In genomic region chr3:191997579-191998268, GRCh38 we compare ENCODE assay signal across 17 cellular contexts.
"Had no signal": no experiment of that assay in that cellular context is flagged by ENCODE, and none has a peak within 500 bp of the region (broad histone marks: within the 10 kb centered on the region; RNA-seq: fewer than 3 reads in every experiment).

No MANE protein-coding gene starts in this region.

- H3K4me1 Mint-ChIP-seq: activated B cell treated with CpG ODN at 0.5 μM for 24 hours; activated CD4-positive, alpha-beta memory T cell treated with anti-CD3 and anti-CD28 coated beads, Interleukin-2, amount 10 ng/mL, durations not matched to agents 7 days and 5 days; activated CD8-positive, alpha-beta memory T cell treated with anti-CD3 and anti-CD28 coated beads, Interleukin-2, amount 10 ng/mL, durations not matched to agents 7 days and 5 days had no signal

- H3K27me3 ChIP-seq: suprapubic skin, transverse colon, uterus had no signal

- H3K27ac ChIP-seq: lower lobe of right lung, prostate gland, suprapubic skin, transverse colon, uterus had no signal

- H3K4me1 ChIP-seq: lower lobe of right lung, prostate gland, suprapubic skin, transverse colon, uterus had no signal

- H3K4me3 Mint-ChIP-seq: activated B cell treated with CpG ODN at 0.5 μM for 24 hours; activated CD4-positive, alpha-beta memory T cell treated with anti-CD3 and anti-CD28 coated beads, Interleukin-2, amount 10 ng/mL, durations not matched to agents 7 days and 5 days; activated CD8-positive, alpha-beta memory T cell treated with anti-CD3 and anti-CD28 coated beads, Interleukin-2, amount 10 ng/mL, durations not matched to agents 7 days and 5 days; activated naive CD8-positive, alpha-beta T cell; natural killer cell treated with Interleukin-12 subunit alpha and Interleukin-12 subunit beta and Interleukin-15 and Interleukin-18, amount 100 ng/mL, for 72 hours; stimulated activated naive CD8-positive, alpha-beta T cell treated with anti-CD3 and anti-CD28 coated beads, Interleukin-15, Interleukin-2, amounts not matched to agents 100 ng/mL and 50 ng/mL, for 24 hours had no signal

- ATAC-seq: activated CD8-positive, alpha-beta memory T cell treated with anti-CD3 and anti-CD28 coated beads, Interleukin-2, amount 10 ng/mL, durations not matched to agents 7 days and 5 days; lower lobe of right lung; natural killer cell treated with Interleukin-12 subunit alpha and Interleukin-12 subunit beta and Interleukin-15 and Interleukin-18, amount 100 ng/mL, for 72 hours; right cardiac atrium had no signal

- H3K27ac Mint-ChIP-seq: activated B cell treated with CpG ODN at 0.5 μM for 24 hours; activated CD4-positive, alpha-beta memory T cell treated with anti-CD3 and anti-CD28 coated beads, Interleukin-2, amount 10 ng/mL, durations not matched to agents 7 days and 5 days; activated CD8-positive, alpha-beta memory T cell treated with anti-CD3 and anti-CD28 coated beads, Interleukin-2, amount 10 ng/mL, durations not matched to agents 7 days and 5 days; activated naive CD8-positive, alpha-beta T cell; natural killer cell treated with Interleukin-12 subunit alpha and Interleukin-12 subunit beta and Interleukin-15 and Interleukin-18, amount 100 ng/mL, for 72 hours; stimulated activated naive CD8-positive, alpha-beta T cell treated with anti-CD3 and anti-CD28 coated beads, Interleukin-15, Interleukin-2, amounts not matched to agents 100 ng/mL and 50 ng/mL, for 24 hours had no signal

- H3K36me3 ChIP-seq: lower lobe of right lung, prostate gland, suprapubic skin, transverse colon, uterus had no signal

- H3K9me3 ChIP-seq: prostate gland, suprapubic skin, uterus had no signal

- H3K36me3 Mint-ChIP-seq: activated CD8-positive, alpha-beta memory T cell treated with anti-CD3 and anti-CD28 coated beads, Interleukin-2, amount 10 ng/mL, durations not matched to agents 7 days and 5 days; activated naive CD8-positive, alpha-beta T cell had no signal

- H3K27me3 Mint-ChIP-seq: activated B cell treated with CpG ODN at 0.5 μM for 24 hours; activated CD4-positive, alpha-beta memory T cell treated with anti-CD3 and anti-CD28 coated beads, Interleukin-2, amount 10 ng/mL, durations not matched to agents 7 days and 5 days; activated CD8-positive, alpha-beta memory T cell treated with anti-CD3 and anti-CD28 coated beads, Interleukin-2, amount 10 ng/mL, durations not matched to agents 7 days and 5 days; activated naive CD8-positive, alpha-beta T cell; natural killer cell treated with Interleukin-12 subunit alpha and Interleukin-12 subunit beta and Interleukin-15 and Interleukin-18, amount 100 ng/mL, for 72 hours; stimulated activated naive CD8-positive, alpha-beta T cell treated with anti-CD3 and anti-CD28 coated beads, Interleukin-15, Interleukin-2, amounts not matched to agents 100 ng/mL and 50 ng/mL, for 24 hours had no signal

- H3K4me3 ChIP-seq: lower lobe of right lung, prostate gland, suprapubic skin, transverse colon, uterus had no signal

- DNase-seq: activated B cell treated with CpG ODN at 0.5 μM for 24 hours; activated CD4-positive, alpha-beta memory T cell treated with anti-CD3 and anti-CD28 coated beads, Interleukin-2, amount 10 ng/mL, durations not matched to agents 7 days and 5 days; activated CD4-positive, alpha-beta T cell treated with anti-CD3 and anti-CD28 coated beads for 48 hours; activated CD8-positive, alpha-beta memory T cell treated with anti-CD3 and anti-CD28 coated beads, Interleukin-2, amount 10 ng/mL, durations not matched to agents 7 days and 5 days; dermis blood vessel endothelial cell; foreskin melanocyte; glutamatergic neuron; hippocampal formation; lower lobe of right lung; right cardiac atrium; transverse colon; uterus had no signal
